In genomic region chr11:67640021-67640757, GRCh38 we compare ENCODE assay signal across 8 cellular contexts. TPM values are rescaled to one million over a fixed set of nuclear protein-coding genes. Genes with fewer than 3 reads are reported as not detected.
A peak's percentile ranks its signal among the peaks of the same experiment; 100 is the strongest.
DNase-seq lines count a peak whose midpoint lies in the region; ATAC-seq, FAIRE-seq and TF ChIP-seq lines count a peak whose summit lies in the region.

No MANE protein-coding gene starts in this region.

- TF ChIP-seq CTCF in PC-9 (conservative IDR thresholded peaks at IDR 0.05) (peak; percentile 84), progenitor cell of endocrine pancreas (IDR thresholded peaks at IDR 0.05; ENCODE audit: unreplicated experiment) (peak; percentile 71)

- no peak overlapping the region for H2AFZ ChIP-seq in PC-9

- H3K4me3 Mint-ChIP-seq in activated naive CD4-positive, alpha-beta T cell treated with anti-CD3 and anti-CD28 coated beads for 36 hours, result no peak overlapping the region
- no peak overlapping the region for H3K4me3 Mint-ChIP-seq in progenitor cell of endocrine pancreas (ENCODE audit: low read depth)

- H3K27ac ChIP-seq in PC-9, result no peak overlapping the region

- peaks cover 17% of the 10 kb centered on the region for H3K27me3 ChIP-seq in PC-9 (ENCODE audit: insufficient read depth, low read depth)

- no peaks in the 10 kb centered on the region for H3K79me2 ChIP-seq in PC-9 (ENCODE audit: low read depth)

- no TSS peak for BruUV-seq in PC-9 (replicated peaks; lab: Mats Ljungman, UMichigan)

- no peaks in the 10 kb centered on the region for H3K27me3 Mint-ChIP-seq in activated naive CD4-positive, alpha-beta T cell treated with anti-CD3 and anti-CD28 coated beads for 36 hours (ENCODE audit: low read depth)
- peaks cover 4% of the 10 kb centered on the region for H3K27me3 Mint-ChIP-seq in progenitor cell of endocrine pancreas

- ATAC-seq in HG03045 (IDR thresholded peaks at IDR 0.05; ENCODE audit: unreplicated experiment) (no peak), GM18868 (IDR thresholded peaks at IDR 0.05; ENCODE audit: unreplicated experiment) (no peak)

- no peak overlapping the region for H3K27ac Mint-ChIP-seq in activated naive CD4-positive, alpha-beta T cell treated with anti-CD3 and anti-CD28 coated beads for 36 hours
- H3K27ac Mint-ChIP-seq in progenitor cell of endocrine pancreas, result no peak overlapping the region

- no peak overlapping the region for H3K4me3 ChIP-seq in PC-9

- CTCF ChIA-PET in PC-9 (lab: Charles Lee), result no interaction called here
- CTCF ChIA-PET in activated naive CD4-positive, alpha-beta T cell treated with anti-CD3 and anti-CD28 coated beads for 36 hours (lab: Charles Lee), result interaction anchor here (0.9 to 1.5 kb wide), 4 partner anchors 8 to 72 kb away, joined by 3 to 5 read pairs (median 4); partner anchors contain the start of gene NUDT8

- H3K9me3 ChIP-seq in PC-9 (ENCODE audit: insufficient read depth, low read depth), result no peaks in the 10 kb centered on the region

- DNase-seq in AG20443 (ENCODE audit: low spot score), result peak; percentile 81
- DNase-seq in GM18507 (ENCODE audit: extremely low spot score, insufficient read length, low read depth), result no peak
- DNase-seq in PC-9, result peak; percentile 48 to 58
- DNase-seq in activated naive CD4-positive, alpha-beta T cell treated with anti-CD3 and anti-CD28 coated beads for 36 hours, result peak; percentile 69
- peak; percentile 35 for DNase-seq in globus pallidus (ENCODE audit: low spot score)
- DNase-seq in progenitor cell of endocrine pancreas (ENCODE audit: low spot score, unreplicated experiment), result no peak

- no peaks in the 10 kb centered on the region for H3K9me2 ChIP-seq in PC-9 (ENCODE audit: insufficient read depth)

- no peaks in the 10 kb centered on the region for H3K9me3 Mint-ChIP-seq in activated naive CD4-positive, alpha-beta T cell treated with anti-CD3 and anti-CD28 coated beads for 36 hours
- H3K9me3 Mint-ChIP-seq in progenitor cell of endocrine pancreas (ENCODE audit: low read depth), result no peaks in the 10 kb centered on the region

- peaks cover 7% of the 10 kb centered on the region; the same call in 1 of the 2 replicates for H3F3A ChIP-seq in PC-9 (ENCODE audit: insufficient read depth, low read depth)

- peak; percentile 71 for FAIRE-seq in GM18507 (lab: Jason Lieb, UNC)

- H3K36me3 Mint-ChIP-seq in activated naive CD4-positive, alpha-beta T cell treated with anti-CD3 and anti-CD28 coated beads for 36 hours (ENCODE audit: low read depth), result no peaks in the 10 kb centered on the region
- H3K36me3 Mint-ChIP-seq in progenitor cell of endocrine pancreas (ENCODE audit: insufficient read depth), result no peaks in the 10 kb centered on the region

- no peaks in the 10 kb centered on the region for H4K20me1 ChIP-seq in PC-9 (ENCODE audit: insufficient read depth)

- H3K4me1 ChIP-seq in PC-9 (replicated peaks; ENCODE audit: insufficient read depth), result no peaks in the 10 kb centered on the region

- no peaks in the 10 kb centered on the region for H3K4me1 Mint-ChIP-seq in activated naive CD4-positive, alpha-beta T cell treated with anti-CD3 and anti-CD28 coated beads for 36 hours (ENCODE audit: low read depth)
- no peaks in the 10 kb centered on the region for H3K4me1 Mint-ChIP-seq in progenitor cell of endocrine pancreas (ENCODE audit: low read depth)

- H3K36me3 ChIP-seq in PC-9 (ENCODE audit: low read depth), result no peaks in the 10 kb centered on the region

- POLR2A ChIA-PET in PC-9 (lab: Charles Lee; ENCODE audit: unreplicated experiment), result no interaction called here

- intact Hi-C loops in PC-9 (cut with micrococcal nuclease; ENCODE audit: unreplicated experiment), result no loop called here
- intact Hi-C loops in activated naive CD4-positive, alpha-beta T cell treated with anti-CD3 and anti-CD28 coated beads for 36 hours (cut with micrococcal nuclease), result loop anchor here (5.0 kb wide), 1 partner anchor 152 kb away; no protein-coding TSS in a partner anchor

- no peak overlapping the region for H3K4me2 ChIP-seq in PC-9

RNA-seq across cellular contexts. Expression of gene TBX10, which starts 0.6 kb away (rescaled TPM):
- total RNA-seq in PC-9 (2021) (not detected in 2 replicates), progenitor cell of endocrine pancreas (not detected in 2 replicates)
- not detected for total RNA-seq in activated naive CD4-positive, alpha-beta T cell treated with anti-CD3 and anti-CD28 coated beads for 36 hours

RNA-seq across cellular contexts. Expression of gene ACY3, which starts 10.3 kb away (rescaled TPM):
- total RNA-seq in PC-9 (2021), result 0.81 TPM in 1 of 2 replicates, not detected in the other
- not detected for total RNA-seq in activated naive CD4-positive, alpha-beta T cell treated with anti-CD3 and anti-CD28 coated beads for 36 hours
- total RNA-seq in progenitor cell of endocrine pancreas, result 3.0 and 3.4 TPM in 2 replicates

RNA-seq across cellular contexts. Expression of gene NUDT8, which starts 10.5 kb away (rescaled TPM):
- total RNA-seq in PC-9 (2021), result 25.5 and 33.3 TPM in 2 replicates
- 10 to 100 TPM; 29.7 to 30.4 TPM for total RNA-seq in activated naive CD4-positive, alpha-beta T cell treated with anti-CD3 and anti-CD28 coated beads for 36 hours
- 5.1 and 6.3 TPM in 2 replicates for total RNA-seq in progenitor cell of endocrine pancreas

RNA-seq across cellular contexts. Expression of gene NDUFV1, which starts 33.5 kb away (rescaled TPM):
- total RNA-seq in PC-9 (2021) (321 and 463 TPM in 2 replicates), progenitor cell of endocrine pancreas (137 and 150 TPM in 2 replicates)
- 100 to 1,000 TPM; 347 to 356 TPM for total RNA-seq in activated naive CD4-positive, alpha-beta T cell treated with anti-CD3 and anti-CD28 coated beads for 36 hours

RNA-seq across cellular contexts. Expression of gene ALDH3B2, which starts 34.2 kb away (rescaled TPM):
- total RNA-seq in PC-9 (2021), result 4.8 and 9.8 TPM in 2 replicates
- not detected for total RNA-seq in activated naive CD4-positive, alpha-beta T cell treated with anti-CD3 and anti-CD28 coated beads for 36 hours
- 0.67 and 1.6 TPM in 2 replicates for total RNA-seq in progenitor cell of endocrine pancreas

Comparison
In these comparisons a context has a peak if more than half of its experiments do, and no peak if none do; other contexts are left out.
1. DNase-seq: peak in AG20443 (single experiment), PC-9 (2 of 2), activated naive CD4-positive, alpha-beta T cell treated with anti-CD3 and anti-CD28 coated beads for 36 hours (single experiment) and globus pallidus (single experiment); none in GM18507 (single experiment) and progenitor cell of endocrine pancreas (single experiment).